In genomic region chr21:45000637-45001133, GRCh38 we compare ENCODE assay signal across 17 cellular contexts.
A peak's percentile ranks its signal among the peaks of the same experiment; 100 is the strongest.
DNase-seq lines count a peak whose midpoint lies in the region; ATAC-seq and TF ChIP-seq lines count a peak whose summit lies in the region.
"Had no signal": no experiment of that assay in that cellular context is flagged by ENCODE, and none has a peak within 500 bp of the region (broad histone marks: within the 10 kb centered on the region; RNA-seq: fewer than 3 reads in every experiment).

No MANE protein-coding gene starts in this region.

- ATAC-seq in thoracic aorta (ENCODE audit: insufficient number of reproducible peaks, low FRiP score, low read depth) (no peak), GM19023 (IDR thresholded peaks at IDR 0.05; ENCODE audit: unreplicated experiment) (no peak), GM21381 (IDR thresholded peaks at IDR 0.05; ENCODE audit: unreplicated experiment) (no peak)

- peaks cover 31% of the 10 kb centered on the region for H3K4me1 ChIP-seq in NT2/D1 (ENCODE audit: insufficient read depth, insufficient read length)
- peaks cover 25 to 49% of the 10 kb centered on the region in 2 donors for H3K4me1 ChIP-seq in thoracic aorta (ENCODE audit: control insufficient read depth in 1 of 2, low read depth in 2 of 2)

- peaks cover 15% of the 10 kb centered on the region for H3K4me1 Mint-ChIP-seq in chondrocyte (ENCODE audit: low read depth)
- peaks cover 19% of the 10 kb centered on the region for H3K4me1 Mint-ChIP-seq in nephron progenitor cell
- H3K4me1 Mint-ChIP-seq: nephron had no signal

- H3K27me3 ChIP-seq in NT2/D1 (ENCODE audit: insufficient read depth, insufficient read length) (peaks cover 13% of the 10 kb centered on the region), thoracic aorta (replicated peaks; ENCODE audit: insufficient read depth) (no peaks in the 10 kb centered on the region)

- H3K4me3 ChIP-seq in NT2/D1 (ENCODE audit: insufficient read length, low read depth) (no peak overlapping the region), thoracic aorta (peak overlapping the region; percentile 36)

- H3K4me3 Mint-ChIP-seq in chondrocyte (ENCODE audit: unreplicated experiment) (no peak overlapping the region), nephron progenitor cell (no peak overlapping the region)
- H3K4me3 Mint-ChIP-seq: activated CD4-positive, alpha-beta T cell treated with anti-CD3 and anti-CD28 coated beads, Interleukin-2, amount 10 ng/mL, durations not matched to agents 24 days and 14 days; B cell; nephron had no signal

- H3K36me3 ChIP-seq in NT2/D1 (ENCODE audit: insufficient read depth, insufficient read length, low read length) = no peaks in the 10 kb centered on the region
- no peaks in the 10 kb centered on the region for H3K36me3 ChIP-seq in thoracic aorta

- H3K9me3 Mint-ChIP-seq in chondrocyte (ENCODE audit: low read depth) (peaks cover 7% of the 10 kb centered on the region), nephron progenitor cell (peaks cover 2% of the 10 kb centered on the region)
- H3K9me3 Mint-ChIP-seq: activated CD4-positive, alpha-beta T cell treated with anti-CD3 and anti-CD28 coated beads, Interleukin-2, amount 10 ng/mL, durations not matched to agents 24 days and 14 days had no signal

- TF ChIP-seq CTCF in chondrocyte (IDR thresholded peaks at IDR 0.05) (no peak), nephron progenitor cell (IDR thresholded peaks at IDR 0.05) (no peak), thoracic aorta (IDR thresholded peaks at IDR 0.05) (no peak)

- peak overlapping the region; percentile 33 for H3K9ac ChIP-seq in NT2/D1 (ENCODE audit: insufficient read length, low read depth)

- no peaks in the 10 kb centered on the region for H3K27me3 Mint-ChIP-seq in chondrocyte (ENCODE audit: low read depth)
- peaks cover 3% of the 10 kb centered on the region for H3K27me3 Mint-ChIP-seq in nephron progenitor cell (ENCODE audit: low read depth, poor library complexity)

- no peak overlapping the region for H3K27ac Mint-ChIP-seq in chondrocyte (ENCODE audit: unreplicated experiment)
- H3K27ac Mint-ChIP-seq in nephron progenitor cell = peak overlapping the region; percentile 22
- H3K27ac Mint-ChIP-seq: activated CD4-positive, alpha-beta T cell treated with anti-CD3 and anti-CD28 coated beads, Interleukin-2, amount 10 ng/mL, durations not matched to agents 24 days and 14 days; B cell had no signal

- H3K9me3 ChIP-seq in NT2/D1 (ENCODE audit: insufficient read depth, low read length) (peaks cover 8% of the 10 kb centered on the region), thoracic aorta (no peaks in the 10 kb centered on the region)

- H3K27ac ChIP-seq in thoracic aorta = peak overlapping the region; percentile 79 to 84

- H3K36me3 Mint-ChIP-seq in chondrocyte (ENCODE audit: low read depth) (peaks cover under 1% of the 10 kb centered on the region), nephron progenitor cell (ENCODE audit: low read depth) (no peaks in the 10 kb centered on the region)

- DNase-seq in NT2/D1 (ENCODE audit: low read depth, low spot score) (no peak), chondrocyte (ENCODE audit: low spot score) (peak; percentile 68), nephron progenitor cell (no peak), thoracic aorta (ENCODE audit: low spot score) (no peak), pons (ENCODE audit: low spot score) (no peak)
- DNase-seq in effector CD4-positive, alpha-beta T cell = no peak
- DNase-seq: activated CD4-positive, alpha-beta T cell treated with anti-CD3 and anti-CD28 coated beads, Interleukin-2, amount 10 ng/mL, durations not matched to agents 24 days and 14 days; activated CD8-positive, alpha-beta memory T cell treated with anti-CD3 and anti-CD28 coated beads, Interleukin-2, amount 50 U/mL, for 48 hours; activated naive CD4-positive, alpha-beta T cell treated with Interleukin-2 at 50 U/mL for 16 hours; GF-D8; NCI-H187 treated with DMSO at 0.1 percent for 48 hours; retina; RPMI8226 had no signal
